8 cellular contexts compared by ENCODE assay signal in the genomic region with DNA sequence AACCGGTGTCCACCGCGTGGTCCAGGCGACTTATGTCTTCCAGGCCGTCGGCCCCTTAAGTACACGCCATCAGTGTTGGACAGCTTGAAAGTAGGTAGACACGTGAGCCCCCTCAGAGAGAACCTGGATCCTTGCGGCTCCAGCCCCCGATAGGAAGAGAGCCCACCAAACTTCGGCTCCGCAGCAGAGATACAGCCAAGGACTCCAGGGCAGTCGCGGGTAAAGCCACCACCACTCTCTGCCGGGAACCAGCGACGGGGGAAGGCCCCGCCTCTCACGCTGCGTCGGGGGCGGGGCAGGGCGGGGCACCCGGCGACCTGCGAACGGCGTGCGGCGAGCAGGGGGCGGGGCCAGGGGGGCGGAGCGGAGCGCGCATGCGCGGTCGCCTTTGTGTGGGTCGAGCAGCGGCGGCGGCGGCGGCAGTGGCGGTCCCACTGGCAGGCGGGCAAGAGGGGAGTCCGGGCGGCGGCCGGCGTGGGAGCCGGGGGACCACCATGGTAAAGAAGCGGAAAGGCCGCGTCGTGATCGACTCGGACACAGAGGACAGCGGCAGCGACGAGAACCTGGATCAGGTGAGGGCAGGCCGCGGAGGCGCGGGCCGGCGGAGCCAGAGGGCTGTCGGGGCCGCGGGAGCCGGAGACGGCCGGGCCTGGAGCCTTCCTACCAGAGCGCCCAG. TPM values are rescaled to one million over a fixed set of nuclear protein-coding genes. Genes with fewer than 3 reads are reported as not detected.
DNase-seq lines count a peak whose midpoint lies in the region; ATAC-seq, FAIRE-seq and TF ChIP-seq lines count a peak whose summit lies in the region.

Gene RTF1 (plus strand): TSS at position 354 of the 676 bp plus-strand sequence. CDS start 21 bp downstream, at position 375.

- peak; percentile 77 for TF ChIP-seq POLR2A in A549 (IDR thresholded peaks at IDR 0.05; ENCODE audit: low read length)

- TF ChIP-seq CTCF in A549 (IDR thresholded peaks at IDR 0.05): no peak
- no peak for TF ChIP-seq CTCF in WI38 (IDR thresholded peaks at IDR 0.05; ENCODE audit: low read depth, low read length)
- no peak for TF ChIP-seq CTCF in mammary epithelial cell (conservative IDR thresholded peaks at IDR 0.05 in 1 of 2, IDR thresholded peaks at IDR 0.05 in 1 of 2; ENCODE audit: extremely low read depth in 1 of 2, insufficient read depth in 1 of 2, low read depth in 1 of 2, low read length in 2 of 2)

- DNase-seq in A549 (ENCODE audit: low read depth in 1 of 2, low spot score in 1 of 2): peak; percentile 57 to 84
- peak; percentile 86 for DNase-seq in NCI-H2227 treated with DMSO at 0.1 percent for 48 hours (lab: John Stamatoyannopoulos, UW)
- peak; percentile 85 for DNase-seq in mammary epithelial cell
- DNase-seq in iPS-NIHi11 (ENCODE audit: low spot score): peak; percentile 98
- peak; percentile 92 for DNase-seq in small intestine

- H3K27ac ChIP-seq in A549 (peak within 1 kb of the TSS; percentile 84 to 95), mammary epithelial cell (ENCODE audit: insufficient read depth, low read depth, low read length) (peak within 1 kb of the TSS; percentile 57), small intestine (ENCODE audit: low read depth in 1 of 2, low read length in 1 of 2) (peak within 1 kb of the TSS; percentile 66 to 88)

- TF ChIP-seq EP300 in A549 (IDR thresholded peaks at IDR 0.05): no peak

- POLR2A ChIA-PET in A549 (lab: Yijun Ruan, JAX): no interaction called here

- intact Hi-C loops in mammary epithelial cell (cut with micrococcal nuclease): no loop called here

- H3K4me3 ChIP-seq in A549 (peak within 1 kb of the TSS; percentile 86), WI38 (ENCODE audit: low read depth, low read length) (peak within 1 kb of the TSS; percentile 87), mammary epithelial cell (replicated peaks in 1 of 3; ENCODE audit: insufficient read depth in 1 of 3, low read depth in 2 of 3, low read length in 3 of 3) (peak within 1 kb of the TSS; percentile 68 to 94 (median 75)), small intestine (ENCODE audit: low read depth in 1 of 2, low read length in 2 of 2) (peak within 1 kb of the TSS; percentile 78 to 90)

- H3K36me3 ChIP-seq in mammary epithelial cell (ENCODE audit: insufficient read depth, low read length): no peaks in the 10 kb centered on the region
- no peaks in the 10 kb centered on the region for H3K36me3 ChIP-seq in small intestine (ENCODE audit: control insufficient read depth in 2 of 2, insufficient read depth in 2 of 2, low read length in 2 of 2)

- H3K79me2 ChIP-seq in mammary epithelial cell (ENCODE audit: insufficient read depth, low read length): peaks cover 66% of the 10 kb centered on the region

- TF ChIP-seq RAD21 in A549 (conservative IDR thresholded peaks at IDR 0.05 in 1 of 2, IDR thresholded peaks at IDR 0.05 in 1 of 2): no peak

- H2AFZ ChIP-seq in mammary epithelial cell (ENCODE audit: low read depth, low read length): peak within 1 kb of the TSS; percentile 95

- WGBS in A549 (ENCODE audit: missing lambda C conversion rate): under 1% methylated on average over 13 of the region's 74 CpGs
- WGBS in mammary epithelial cell (ENCODE audit: low coverage, missing lambda C conversion rate): 1% methylated on average over 33 of the region's 74 CpGs
- 0 to 1% (median 0%) methylated on average over 49 to 74 of the region's 74 CpGs for WGBS in small intestine, 3 donors

- dilution Hi-C loops in mammary epithelial cell (cut with HindIII; ENCODE audit: low sequenced_read_pairs): loop anchor here (10.0 kb wide), 1 partner anchor 58 kb away; no protein-coding TSS in a partner anchor

- in situ Hi-C loops in mammary epithelial cell (cut with MboI; ENCODE audit: low sequenced_read_pairs in 2 of 2): no loop called here

- H4K20me1 ChIP-seq in mammary epithelial cell (ENCODE audit: insufficient read depth, low read length): no peaks in the 10 kb centered on the region

- ATAC-seq in A549: peak; percentile 88 to 91
- peak; percentile 85 for ATAC-seq in GM18867 (IDR thresholded peaks at IDR 0.05; ENCODE audit: unreplicated experiment)
- ATAC-seq in HG03097 (IDR thresholded peaks at IDR 0.05; ENCODE audit: low FRiP score, unreplicated experiment): peak; percentile 85

- FAIRE-seq in A549 (lab: Jason Lieb, UNC) (no peak), small intestine (lab: Jason Lieb, UNC) (no peak)

- H3K4me1 ChIP-seq in A549: peaks cover 13% of the 10 kb centered on the region; the same call in 2 of the 3 replicates
- H3K4me1 ChIP-seq in mammary epithelial cell (ENCODE audit: insufficient read depth, low read length): peaks cover 6% of the 10 kb centered on the region
- peaks cover 0 to 2% of the 10 kb centered on the region in 2 donors for H3K4me1 ChIP-seq in small intestine (ENCODE audit: control insufficient read depth in 2 of 2, insufficient read depth in 1 of 2, low read depth in 1 of 2, low read length in 1 of 2)

- no TSS peak for BruUV-seq in mammary epithelial cell (replicated peaks; lab: Mats Ljungman, UMichigan)

- peak within 1 kb of the TSS; percentile 78 for H3K9ac ChIP-seq in mammary epithelial cell (ENCODE audit: insufficient read depth, low read length)

- H3K9me3 ChIP-seq in A549 (no peaks in the 10 kb centered on the region), mammary epithelial cell (replicated peaks; ENCODE audit: insufficient read depth, low read length) (no peaks in the 10 kb centered on the region), small intestine (ENCODE audit: control insufficient read depth, low read depth) (no peaks in the 10 kb centered on the region)

- peak within 1 kb of the TSS; percentile 91 for H3K4me2 ChIP-seq in A549
- H3K4me2 ChIP-seq in mammary epithelial cell (ENCODE audit: insufficient read depth, low read depth, low read length): peak within 1 kb of the TSS; percentile 97

- CTCF ChIA-PET in A549 (lab: Yijun Ruan, JAX) (interaction anchor here (0.6 kb wide), 1 partner anchor 18 kb away, joined by 3 read pairs; no protein-coding TSS in a partner anchor), mammary epithelial cell (lab: Charles Lee; ENCODE audit: low non-redundant PET) (no interaction called here)

- H3K27me3 ChIP-seq in mammary epithelial cell (ENCODE audit: insufficient read depth, low read length) (no peaks in the 10 kb centered on the region), small intestine (ENCODE audit: control insufficient read depth in 2 of 2, insufficient read depth in 2 of 2, low read length in 2 of 2) (no peaks in the 10 kb centered on the region)

TF ChIP-seq in A549, 52 proteins besides CTCF, POLR2A, EP300 and RAD21 (continues in another document):
- TF ChIP-seq RNF2 (IDR thresholded peaks at IDR 0.05; ENCODE audit: borderline replicate concordance, low read depth): no peak
- no peak for TF ChIP-seq FOSB (CRISPR knock-in tag; IDR thresholded peaks at IDR 0.05)
- TF ChIP-seq, protein P1, sequence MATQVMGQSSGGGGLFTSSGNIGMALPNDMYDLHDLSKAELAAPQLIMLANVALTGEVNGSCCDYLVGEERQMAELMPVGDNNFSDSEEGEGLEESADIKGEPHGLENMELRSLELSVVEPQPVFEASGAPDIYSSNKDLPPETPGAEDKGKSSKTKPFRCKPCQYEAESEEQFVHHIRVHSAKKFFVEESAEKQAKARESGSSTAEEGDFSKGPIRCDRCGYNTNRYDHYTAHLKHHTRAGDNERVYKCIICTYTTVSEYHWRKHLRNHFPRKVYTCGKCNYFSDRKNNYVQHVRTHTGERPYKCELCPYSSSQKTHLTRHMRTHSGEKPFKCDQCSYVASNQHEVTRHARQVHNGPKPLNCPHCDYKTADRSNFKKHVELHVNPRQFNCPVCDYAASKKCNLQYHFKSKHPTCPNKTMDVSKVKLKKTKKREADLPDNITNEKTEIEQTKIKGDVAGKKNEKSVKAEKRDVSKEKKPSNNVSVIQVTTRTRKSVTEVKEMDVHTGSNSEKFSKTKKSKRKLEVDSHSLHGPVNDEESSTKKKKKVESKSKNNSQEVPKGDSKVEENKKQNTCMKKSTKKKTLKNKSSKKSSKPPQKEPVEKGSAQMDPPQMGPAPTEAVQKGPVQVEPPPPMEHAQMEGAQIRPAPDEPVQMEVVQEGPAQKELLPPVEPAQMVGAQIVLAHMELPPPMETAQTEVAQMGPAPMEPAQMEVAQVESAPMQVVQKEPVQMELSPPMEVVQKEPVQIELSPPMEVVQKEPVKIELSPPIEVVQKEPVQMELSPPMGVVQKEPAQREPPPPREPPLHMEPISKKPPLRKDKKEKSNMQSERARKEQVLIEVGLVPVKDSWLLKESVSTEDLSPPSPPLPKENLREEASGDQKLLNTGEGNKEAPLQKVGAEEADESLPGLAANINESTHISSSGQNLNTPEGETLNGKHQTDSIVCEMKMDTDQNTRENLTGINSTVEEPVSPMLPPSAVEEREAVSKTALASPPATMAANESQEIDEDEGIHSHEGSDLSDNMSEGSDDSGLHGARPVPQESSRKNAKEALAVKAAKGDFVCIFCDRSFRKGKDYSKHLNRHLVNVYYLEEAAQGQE (IDR thresholded peaks at IDR 0.05): no peak
- TF ChIP-seq ATOH8 (CRISPR knock-in tag; IDR thresholded peaks at IDR 0.05; ENCODE audit: low read depth): no peak
- no peak for TF ChIP-seq MAZ (IDR thresholded peaks at IDR 0.05; ENCODE audit: borderline replicate concordance, low read depth, low read length)
- no peak for TF ChIP-seq ZC3H11A (IDR thresholded peaks at IDR 0.05)
- TF ChIP-seq NFE2L2 (conservative IDR thresholded peaks at IDR 0.05; ENCODE audit: low read length): no peak
- 0 out of 2 replicates have a peak, but pooled peaks have one; percentile 34 for TF ChIP-seq PHF8 (IDR thresholded peaks at IDR 0.05; ENCODE audit: borderline replicate concordance, low read depth)
- TF ChIP-seq RARB (CRISPR knock-in tag; IDR thresholded peaks at IDR 0.05): no peak
- peak; percentile 72 for TF ChIP-seq MYC (IDR thresholded peaks at IDR 0.05; ENCODE audit: borderline replicate concordance, low read length)
- TF ChIP-seq FOSL2 (IDR thresholded peaks at IDR 0.05): no peak
- TF ChIP-seq FOSL2 (CRISPR knock-in tag; IDR thresholded peaks at IDR 0.05): no peak
- TF ChIP-seq SMC3 (IDR thresholded peaks at IDR 0.05): no peak

RNA-seq across cellular contexts. Expression of gene RTF1, which starts in this region (rescaled TPM):
- polyA plus RNA-seq in A549 (2011; rRNA removed): 20.0 and 22.8 TPM in 2 replicates
- 11.4 and 13.6 TPM in 2 replicates for polyA plus RNA-seq in A549 (2012; cell fraction: cytosol; rRNA removed)
- 6.8 and 10.7 TPM in 2 replicates for polyA plus RNA-seq in A549 (2012; cell fraction: nucleus; rRNA removed)
- 21.1 to 22.8 TPM (median 21.5 TPM) in 3 replicates for polyA plus RNA-seq in A549 (2017; fragmentation: RNase III; extraction: RNeasy Plus Mini Kit Qiagen cat#74134 plus additional on column Dnase treatment)
- 9.4 and 9.7 TPM in 2 replicates for polyA minus RNA-seq in A549 (2011; rRNA and poly(A)+ RNA removed)
- 10 to 100 TPM; 26.7 to 33.0 TPM for total RNA-seq in mammary epithelial cell
- polyA plus RNA-seq in mammary epithelial cell: 24.3 TPM
- 74.8 TPM for polyA minus RNA-seq in mammary epithelial cell
- polyA plus RNA-seq in small intestine: 10 to 100 TPM; 18.0 to 25.7 (median 24.4) TPM

Comparison
In these comparisons a context has a peak if more than half of its experiments do, and no peak if none do; other contexts are left out.
1. Peak in every context shown above with its lines: DNase-seq, ATAC-seq, H3K4me3 ChIP-seq and H3K27ac ChIP-seq.